In genomic region chr17:19742495-19742894, GRCh38 we compare ENCODE assay signal across 1 cellular context.
TF ChIP-seq lines count a peak whose summit lies in the region.

No MANE protein-coding gene starts in this region.

TF ChIP-seq in A549, 52 proteins besides CTCF, POLR2A, EP300 and RAD21 (continued from another document):
- TF ChIP-seq JUN (IDR thresholded peaks at IDR 0.05) (no peak; a peak in 1 of 5 replicates), POLR2AphosphoS2 (conservative IDR thresholded peaks at IDR 0.05; ENCODE audit: low read length) (peak; percentile 54), RFX5 (IDR thresholded peaks at IDR 0.05) (no peak), HOXB13 (CRISPR knock-in tag; IDR thresholded peaks at IDR 0.05; ENCODE audit: low read depth) (no peak), TP53 (CRISPR knock-in tag; IDR thresholded peaks at IDR 0.05) (no peak), ZFP36 (IDR thresholded peaks at IDR 0.05; ENCODE audit: borderline replicate concordance, partially characterized antibody) (no peak), BHLHE40 (IDR thresholded peaks at IDR 0.05; ENCODE audit: low read depth, low read length) (no peak), BCL3 (IDR thresholded peaks at IDR 0.05) (no peak), USF2 (IDR thresholded peaks at IDR 0.05) (no peak), GATA3 (IDR thresholded peaks at IDR 0.05; ENCODE audit: borderline replicate concordance) (0 out of 2 replicates have a peak, but pooled peaks have one; percentile 1), HEYL (CRISPR knock-in tag; IDR thresholded peaks at IDR 0.05) (no peak), CBX8 (IDR thresholded peaks at IDR 0.05) (no peak)
TF ChIP-seq in A549: peak in this region for 2.
